ENCODE assay signal across 16 cellular contexts in the genomic region with DNA sequence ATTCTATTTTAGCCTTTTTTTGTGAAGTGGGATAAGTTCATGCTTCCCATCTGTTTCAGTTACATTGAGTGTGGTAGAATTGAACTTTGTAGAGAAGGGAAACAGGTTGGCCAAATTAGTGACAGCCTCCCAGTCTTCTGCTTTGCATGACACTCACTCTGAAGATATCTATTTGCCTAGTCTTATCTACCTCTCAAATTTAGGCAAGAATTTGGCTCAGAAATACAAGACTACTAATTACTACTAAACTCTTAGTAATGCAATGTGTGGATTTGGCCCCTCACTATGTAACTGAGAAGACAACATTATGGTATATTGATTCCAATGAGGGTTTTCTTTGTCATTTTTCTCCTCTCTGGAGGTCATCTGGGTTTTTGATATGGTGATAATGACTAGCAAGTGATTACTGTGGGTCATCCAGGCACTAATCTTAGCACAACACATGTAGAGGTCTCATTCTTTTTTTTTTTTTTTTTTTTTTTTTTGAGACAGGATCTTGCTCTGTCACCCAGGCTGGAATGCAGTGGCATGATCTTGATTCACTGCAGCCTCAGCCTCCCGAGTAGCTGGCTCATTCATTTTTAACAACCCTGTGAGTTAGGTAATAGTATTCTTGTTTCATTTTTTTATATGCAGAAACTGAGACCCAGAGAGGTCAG. TPM values are rescaled to one million over a fixed set of nuclear protein-coding genes. Genes with fewer than 3 reads are reported as not detected.
DNase-seq lines count a peak whose midpoint lies in the region; ATAC-seq and TF ChIP-seq lines count a peak whose summit lies in the region.
"Had no signal": no experiment of that assay in that cellular context is flagged by ENCODE, and none has a peak within 500 bp of the region (broad histone marks: within the 10 kb centered on the region; RNA-seq: fewer than 3 reads in every experiment).

No MANE protein-coding gene starts in this region.

- BruUV-seq in mammary epithelial cell (replicated peaks; lab: Mats Ljungman, UMichigan) (no TSS peak), MCF 10A (replicated peaks; lab: Mats Ljungman, UMichigan) (no TSS peak)

- H3K27me3 ChIP-seq in mammary epithelial cell (ENCODE audit: insufficient read depth, low read length) (no peaks in the 10 kb centered on the region), colonic mucosa (no peaks in the 10 kb centered on the region)

- no peak overlapping the region for H3K4me3 Mint-ChIP-seq in MCF 10A (ENCODE audit: unreplicated experiment)
- no peak overlapping the region for H3K4me3 Mint-ChIP-seq in stimulated activated memory B cell treated with anti-CD40 and anti-IgM and Interleukin-4, amounts not matched to agents 10 μg/mL and 1 μg/mL and 100 μg/mL, for 72 hours
- H3K4me3 Mint-ChIP-seq: nephron progenitor cell, type B pancreatic cell had no signal

- H3K27ac ChIP-seq in mammary epithelial cell (ENCODE audit: insufficient read depth, low read depth, low read length), result peak overlapping the region; percentile 23
- H3K27ac ChIP-seq in colonic mucosa, result no peak overlapping the region
- H3K27ac ChIP-seq: VCaP had no signal

- no peak overlapping the region for H2AFZ ChIP-seq in mammary epithelial cell (ENCODE audit: low read depth, low read length)

- no peaks in the 10 kb centered on the region for H3K9me3 Mint-ChIP-seq in MCF 10A (ENCODE audit: unreplicated experiment)
- H3K9me3 Mint-ChIP-seq in stimulated activated memory B cell treated with anti-CD40 and anti-IgM and Interleukin-4, amounts not matched to agents 10 μg/mL and 1 μg/mL and 100 μg/mL, for 72 hours, result no peaks in the 10 kb centered on the region
- H3K9me3 Mint-ChIP-seq: nephron progenitor cell, type B pancreatic cell had no signal

- H3K27me3 Mint-ChIP-seq in MCF 10A (ENCODE audit: insufficient read depth, unreplicated experiment), result no peaks in the 10 kb centered on the region
- H3K27me3 Mint-ChIP-seq in stimulated activated memory B cell treated with anti-CD40 and anti-IgM and Interleukin-4, amounts not matched to agents 10 μg/mL and 1 μg/mL and 100 μg/mL, for 72 hours, result no peaks in the 10 kb centered on the region
- H3K27me3 Mint-ChIP-seq: type B pancreatic cell had no signal

- peaks cover 96% of the 10 kb centered on the region for H3K79me2 ChIP-seq in mammary epithelial cell (ENCODE audit: insufficient read depth, low read length)

- ATAC-seq in SK-N-SH treated with all-trans-retinoic acid at 6 μM for 48 hours, result peak; percentile 46
- ATAC-seq in stimulated activated memory B cell treated with anti-CD40 and anti-IgM and Interleukin-4, amounts not matched to agents 10 μg/mL and 1 μg/mL and 100 μg/mL, for 72 hours, result no peak
- ATAC-seq in GM21825 (IDR thresholded peaks at IDR 0.05; ENCODE audit: unreplicated experiment), result no peak
- ATAC-seq: Panc1 had no signal

- POLR2A ChIA-PET in MCF 10A (lab: Yijun Ruan, JAX), result interaction anchor here (0.6 to 6.8 kb wide), 3 partner anchors 13 to 334 kb away, joined by 3 to 59 read pairs (median 4); a partner anchor contains a TSS

- H3K4me3 ChIP-seq in mammary epithelial cell (replicated peaks in 1 of 3; ENCODE audit: insufficient read depth in 1 of 3, low read depth in 2 of 3, low read length in 3 of 3) (peak overlapping the region in 1 of 3 experiments; percentile 3), fibroblast of mammary gland (ENCODE audit: control insufficient read depth, low read depth, low read length) (no peak overlapping the region), colonic mucosa (no peak overlapping the region)

- TF ChIP-seq CTCF in mammary epithelial cell (conservative IDR thresholded peaks at IDR 0.05 in 1 of 2, IDR thresholded peaks at IDR 0.05 in 1 of 2; ENCODE audit: extremely low read depth in 1 of 2, insufficient read depth in 1 of 2, low read depth in 1 of 2, low read length in 2 of 2), result no peak
- no peak for TF ChIP-seq CTCF in MCF 10A (IDR thresholded peaks at IDR 0.05; ENCODE audit: unreplicated experiment)
- no peak for TF ChIP-seq CTCF in fibroblast of mammary gland (conservative IDR thresholded peaks at IDR 0.05; ENCODE audit: control insufficient read depth, insufficient read depth, low read depth, low read length)
- TF ChIP-seq CTCF in colonic mucosa (IDR thresholded peaks at IDR 0.05), result no peak

- H3K9ac ChIP-seq in mammary epithelial cell (ENCODE audit: insufficient read depth, low read length) (peak overlapping the region; percentile 48), colonic mucosa (ENCODE audit: low read depth in 2 of 2, low read length in 2 of 2) (no peak overlapping the region)

- peak; percentile 62 for DNase-seq in mammary epithelial cell
- DNase-seq in MCF 10A (ENCODE audit: unreplicated experiment), result no peak
- peak; percentile 55 for DNase-seq in fibroblast of mammary gland (ENCODE audit: low read depth)
- DNase-seq in colonic mucosa, result no peak
- DNase-seq in activated gamma-delta T cell treated with Interleukin-2 at 50 U/mL for 16 hours, result no peak
- DNase-seq: DND-41, kidney glomerular epithelial cell, MM.1S, NCI-H2171 treated with DMSO at 0.1 percent for 48 hours, nephron progenitor cell had no signal

- H3K36me3 Mint-ChIP-seq in MCF 10A (ENCODE audit: insufficient read depth, unreplicated experiment), result no peaks in the 10 kb centered on the region
- peaks cover 5% of the 10 kb centered on the region for H3K36me3 Mint-ChIP-seq in stimulated activated memory B cell treated with anti-CD40 and anti-IgM and Interleukin-4, amounts not matched to agents 10 μg/mL and 1 μg/mL and 100 μg/mL, for 72 hours
- H3K36me3 Mint-ChIP-seq: type B pancreatic cell had no signal

- H3K27ac Mint-ChIP-seq in MCF 10A (ENCODE audit: low read depth, unreplicated experiment), result no peak overlapping the region
- peak overlapping the region; percentile 88 for H3K27ac Mint-ChIP-seq in stimulated activated memory B cell treated with anti-CD40 and anti-IgM and Interleukin-4, amounts not matched to agents 10 μg/mL and 1 μg/mL and 100 μg/mL, for 72 hours
- H3K27ac Mint-ChIP-seq: nephron progenitor cell, type B pancreatic cell had no signal

- intact Hi-C loops in mammary epithelial cell (cut with micrococcal nuclease) (no loop called here), MCF 10A (cut with micrococcal nuclease) (no loop called here), colonic mucosa (cut with DNase I) (no loop called here)

- WGBS in mammary epithelial cell (ENCODE audit: low coverage, missing lambda C conversion rate), result 0% methylated on average over 1 of the region's 1 CpG

- dilution Hi-C loops in mammary epithelial cell (cut with HindIII; ENCODE audit: low sequenced_read_pairs), result no loop called here

- no peaks in the 10 kb centered on the region for H4K20me1 ChIP-seq in mammary epithelial cell (ENCODE audit: insufficient read depth, low read length)

- H3K4me2 ChIP-seq in mammary epithelial cell (ENCODE audit: insufficient read depth, low read depth, low read length), result peak overlapping the region; percentile 60

- in situ Hi-C loops in mammary epithelial cell (cut with MboI; ENCODE audit: low sequenced_read_pairs in 2 of 2), result no loop called here

- H3K36me3 ChIP-seq in mammary epithelial cell (ENCODE audit: insufficient read depth, low read length), result no peaks in the 10 kb centered on the region
- no peaks in the 10 kb centered on the region for H3K36me3 ChIP-seq in colonic mucosa

- peaks cover 18% of the 10 kb centered on the region for H3K4me1 ChIP-seq in mammary epithelial cell (ENCODE audit: insufficient read depth, low read length)
- no peaks in the 10 kb centered on the region for H3K4me1 ChIP-seq in colonic mucosa

- peaks cover 74% of the 10 kb centered on the region for H3K4me1 Mint-ChIP-seq in MCF 10A (ENCODE audit: insufficient read depth, unreplicated experiment)
- H3K4me1 Mint-ChIP-seq in stimulated activated memory B cell treated with anti-CD40 and anti-IgM and Interleukin-4, amounts not matched to agents 10 μg/mL and 1 μg/mL and 100 μg/mL, for 72 hours, result peaks cover 92% of the 10 kb centered on the region

- H3K9me3 ChIP-seq in mammary epithelial cell (replicated peaks; ENCODE audit: insufficient read depth, low read length) (no peaks in the 10 kb centered on the region), colonic mucosa (no peaks in the 10 kb centered on the region)

- CTCF ChIA-PET in mammary epithelial cell (lab: Charles Lee; ENCODE audit: low non-redundant PET) (no interaction called here), MCF 10A (lab: Yijun Ruan, JAX) (interaction anchor here (0.6 to 1.4 kb wide), 7 partner anchors 29 to 1082 kb away, joined by 3 to 6 read pairs (median 3); no protein-coding TSS in a partner anchor)

TF ChIP-seq in SK-N-SH treated with all-trans-retinoic acid at 6 μM for 48 hours, 23 proteins besides CTCF, POLR2A, EP300 and RAD21 (continues in another document):
- TF ChIP-seq ZNF565 (CRISPR knock-in tag; conservative IDR thresholded peaks at IDR 0.05; ENCODE audit: low read depth) (no peak), ZFP30 (CRISPR knock-in tag; IDR thresholded peaks at IDR 0.05) (no peak), ZNF70 (CRISPR knock-in tag; IDR thresholded peaks at IDR 0.05) (no peak), OSR1 (CRISPR knock-in tag; IDR thresholded peaks at IDR 0.05) (no peak)
- TF ChIP-seq, protein P1, sequence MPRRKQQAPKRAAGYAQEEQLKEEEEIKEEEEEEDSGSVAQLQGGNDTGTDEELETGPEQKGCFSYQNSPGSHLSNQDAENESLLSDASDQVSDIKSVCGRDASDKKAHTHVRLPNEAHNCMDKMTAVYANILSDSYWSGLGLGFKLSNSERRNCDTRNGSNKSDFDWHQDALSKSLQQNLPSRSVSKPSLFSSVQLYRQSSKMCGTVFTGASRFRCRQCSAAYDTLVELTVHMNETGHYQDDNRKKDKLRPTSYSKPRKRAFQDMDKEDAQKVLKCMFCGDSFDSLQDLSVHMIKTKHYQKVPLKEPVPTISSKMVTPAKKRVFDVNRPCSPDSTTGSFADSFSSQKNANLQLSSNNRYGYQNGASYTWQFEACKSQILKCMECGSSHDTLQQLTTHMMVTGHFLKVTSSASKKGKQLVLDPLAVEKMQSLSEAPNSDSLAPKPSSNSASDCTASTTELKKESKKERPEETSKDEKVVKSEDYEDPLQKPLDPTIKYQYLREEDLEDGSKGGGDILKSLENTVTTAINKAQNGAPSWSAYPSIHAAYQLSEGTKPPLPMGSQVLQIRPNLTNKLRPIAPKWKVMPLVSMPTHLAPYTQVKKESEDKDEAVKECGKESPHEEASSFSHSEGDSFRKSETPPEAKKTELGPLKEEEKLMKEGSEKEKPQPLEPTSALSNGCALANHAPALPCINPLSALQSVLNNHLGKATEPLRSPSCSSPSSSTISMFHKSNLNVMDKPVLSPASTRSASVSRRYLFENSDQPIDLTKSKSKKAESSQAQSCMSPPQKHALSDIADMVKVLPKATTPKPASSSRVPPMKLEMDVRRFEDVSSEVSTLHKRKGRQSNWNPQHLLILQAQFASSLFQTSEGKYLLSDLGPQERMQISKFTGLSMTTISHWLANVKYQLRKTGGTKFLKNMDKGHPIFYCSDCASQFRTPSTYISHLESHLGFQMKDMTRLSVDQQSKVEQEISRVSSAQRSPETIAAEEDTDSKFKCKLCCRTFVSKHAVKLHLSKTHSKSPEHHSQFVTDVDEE (CRISPR knock-in tag; IDR thresholded peaks at IDR 0.05), result no peak

RNA-seq across cellular contexts. Expression of a gene that starts 6.3 kb away (rescaled TPM):
- total RNA-seq in mammary epithelial cell (10 to 100 TPM; 36.8 to 44.3 TPM), MCF 10A (2022) (44.2 and 45.0 TPM in 2 replicates), colonic mucosa (10 to 100 TPM; 38.9 to 45.1 TPM)
- 18.8 TPM for polyA plus RNA-seq in mammary epithelial cell
- 33.1 TPM for polyA minus RNA-seq in mammary epithelial cell

RNA-seq across cellular contexts. Expression of a gene that starts 49.9 kb away (rescaled TPM):
- total RNA-seq in mammary epithelial cell (10 to 100 TPM; 33.5 to 38.0 TPM), MCF 10A (2022) (24.9 and 31.3 TPM in 2 replicates), colonic mucosa (10 to 100 TPM; 21.6 to 41.1 TPM)
- 34.9 TPM for polyA plus RNA-seq in mammary epithelial cell
- polyA minus RNA-seq in mammary epithelial cell, result 96.3 TPM

Comparison
In these comparisons a context has a peak if more than half of its experiments do, and no peak if none do; other contexts are left out.
1. DNase-seq: peak in mammary epithelial cell (single experiment) and fibroblast of mammary gland (single experiment); none in MCF 10A (single experiment), colonic mucosa (single experiment) and activated gamma-delta T cell treated with Interleukin-2 at 50 U/mL for 16 hours (single experiment).